12 cellular contexts compared by ENCODE assay signal in the genomic region with DNA sequence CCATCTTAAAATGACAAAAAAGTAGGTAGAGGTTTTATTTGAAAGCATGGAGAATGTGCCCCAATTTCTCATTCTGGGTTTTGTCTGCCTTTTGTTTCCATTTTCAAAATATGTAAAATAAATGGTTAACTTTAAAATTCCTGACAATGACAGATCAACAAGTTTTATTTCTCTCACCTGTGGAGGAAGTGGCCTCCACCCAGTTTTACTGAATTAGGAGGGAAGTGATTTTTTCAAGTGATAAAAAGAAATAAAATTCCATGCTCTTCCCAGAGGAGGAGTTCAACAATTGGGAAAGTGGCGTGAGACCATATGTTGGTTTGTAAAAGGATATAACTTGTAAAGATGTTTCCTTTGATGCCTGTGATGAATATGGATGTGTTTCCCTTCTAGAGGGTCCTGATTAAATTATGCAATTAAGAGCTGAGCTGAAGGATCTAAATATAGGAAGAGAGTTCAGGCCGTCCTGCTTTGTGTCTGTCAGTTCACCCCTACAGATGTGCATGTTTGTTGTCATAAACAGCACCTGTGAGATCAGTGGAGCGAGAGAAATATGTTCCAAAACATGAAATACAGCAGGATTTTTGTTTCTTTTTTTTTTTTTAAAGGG. TPM values are rescaled to one million over a fixed set of nuclear protein-coding genes. Genes with fewer than 3 reads are reported as not detected.
A peak's percentile ranks its signal among the peaks of the same experiment; 100 is the strongest.
DNase-seq lines count a peak whose midpoint lies in the region; ATAC-seq and TF ChIP-seq lines count a peak whose summit lies in the region.
"Had no signal": no experiment of that assay in that cellular context is flagged by ENCODE, and none has a peak within 500 bp of the region (broad histone marks: within the 10 kb centered on the region; RNA-seq: fewer than 3 reads in every experiment).

No MANE protein-coding gene starts in this region.

- H3F3A ChIP-seq in smooth muscle cell (ENCODE audit: low read depth): no peaks in the 10 kb centered on the region

- H3K9me3 ChIP-seq in sigmoid colon: no peaks in the 10 kb centered on the region
- no peaks in the 10 kb centered on the region for H3K9me3 ChIP-seq in smooth muscle cell (replicated peaks; ENCODE audit: low read depth)

- TF ChIP-seq POLR2A in sigmoid colon (IDR thresholded peaks at IDR 0.05): no peak

- no peak overlapping the region for H2AFZ ChIP-seq in smooth muscle cell (ENCODE audit: low read depth)

- peaks cover 84% of the 10 kb centered on the region for H4K20me1 ChIP-seq in smooth muscle cell (ENCODE audit: low read depth)

- H3K9ac ChIP-seq in smooth muscle cell (ENCODE audit: low read depth): no peak overlapping the region

- TF ChIP-seq CTCF in sigmoid colon (IDR thresholded peaks at IDR 0.05) (no peak), smooth muscle cell (IDR thresholded peaks at IDR 0.05; ENCODE audit: borderline replicate concordance, insufficient read depth, poor library complexity, severe bottlenecking) (no peak)

- WGBS in sigmoid colon, 2 donors: 51 to 52% methylated on average over 3 of the region's 3 CpGs
- WGBS in smooth muscle cell (ENCODE audit: low lambda C conversion rate): 92% methylated on average over 3 of the region's 3 CpGs

- peaks cover 89% of the 10 kb centered on the region for H3K79me2 ChIP-seq in smooth muscle cell (ENCODE audit: low read depth)

- TF ChIP-seq EP300 in sigmoid colon (IDR thresholded peaks at IDR 0.05): no peak

- DNase-seq in lung microvascular endothelial cell (ENCODE audit: low read depth in 2 of 2) (peak; percentile 82 to 94), NCI-H446 (lab: John Stamatoyannopoulos, UW) (no peak), sigmoid colon (no peak), smooth muscle cell (lab: John Stamatoyannopoulos, UW; ENCODE audit: unreplicated experiment) (no peak)
- DNase-seq: foreskin melanocyte, small intestine had no signal

- H3K4me3 ChIP-seq in sigmoid colon (no peak overlapping the region), smooth muscle cell (no peak overlapping the region)

- H3K36me3 ChIP-seq in sigmoid colon (no peaks in the 10 kb centered on the region), smooth muscle cell (ENCODE audit: low read depth) (no peaks in the 10 kb centered on the region)

- H3K27me3 ChIP-seq in sigmoid colon (no peaks in the 10 kb centered on the region), smooth muscle cell (ENCODE audit: low read depth) (no peaks in the 10 kb centered on the region)

- intact Hi-C loops in sigmoid colon (cut with DNase I): no loop called here

- no peak overlapping the region for H3K27ac ChIP-seq in sigmoid colon
- H3K27ac ChIP-seq in smooth muscle cell (ENCODE audit: low read depth): no peak overlapping the region
- H3K27ac ChIP-seq: HL-60 had no signal

- ATAC-seq in GM18868 (IDR thresholded peaks at IDR 0.05; ENCODE audit: unreplicated experiment): peak; percentile 57
- ATAC-seq in GM21717 (IDR thresholded peaks at IDR 0.05; ENCODE audit: unreplicated experiment): peak; percentile 51
- peak; percentile 55 for ATAC-seq in HG03432 (IDR thresholded peaks at IDR 0.05; ENCODE audit: unreplicated experiment)
- ATAC-seq in HG03097 (IDR thresholded peaks at IDR 0.05; ENCODE audit: low FRiP score, unreplicated experiment): no peak
- ATAC-seq: Panc1 had no signal

- H3K4me2 ChIP-seq in smooth muscle cell: no peak overlapping the region

- H3K4me1 ChIP-seq in sigmoid colon (peaks cover 0 to 57% (median 30%) of the 10 kb centered on the region in 4 donors), smooth muscle cell (ENCODE audit: low read depth) (no peaks in the 10 kb centered on the region)

RNA-seq across cellular contexts. Expression of gene SMAD1, which starts 19.5 kb away (rescaled TPM):
- 64.3 and 112 TPM in 2 replicates for total RNA-seq in lung microvascular endothelial cell
- total RNA-seq in sigmoid colon: 10 to 100 TPM; 25.8 to 45.7 (median 33.4) TPM
- 10 to 100 TPM; 13.8 to 14.7 (median 14.1) TPM for polyA plus RNA-seq in sigmoid colon
- total RNA-seq in smooth muscle cell: 26.6 and 34.0 TPM in 2 replicates
- polyA plus RNA-seq in smooth muscle cell: 19.2 and 23.1 TPM in 2 replicates

Comparison
In these comparisons a context has a peak if more than half of its experiments do, and no peak if none do; other contexts are left out.
1. DNase-seq: peak in lung microvascular endothelial cell (2 of 2); none in NCI-H446 (0 of 2), sigmoid colon (single experiment) and smooth muscle cell (single experiment).